8 cellular contexts compared by ENCODE assay signal in genomic region chr3:146543461-146544012, GRCh38. TPM values are rescaled to one million over a fixed set of nuclear protein-coding genes. Genes with fewer than 3 reads are reported as not detected.
DNase-seq lines count a peak whose midpoint lies in the region; ATAC-seq, FAIRE-seq and TF ChIP-seq lines count a peak whose summit lies in the region.

No MANE protein-coding gene starts in this region.

- no peak for TF ChIP-seq CTCF in epithelial cell of esophagus (IDR thresholded peaks at IDR 0.05; ENCODE audit: insufficient read depth, low read depth, low read length, missing control alignments)

- in situ Hi-C loops in SK-MEL-5 (cut with HindIII; ENCODE audit: low pct_unique_long_range_greater_than_20kb, low sequenced_read_pairs): no loop called here

- DNase-seq in A172 (ENCODE audit: low spot score) (peak; percentile 12), SK-MEL-5 (ENCODE audit: low read depth, low spot score) (peak; percentile 26), epithelial cell of esophagus (ENCODE audit: low read depth) (peak; percentile 35), HTR-8/SVneo (ENCODE audit: insufficient read length, low spot score) (no peak), NCI-H128 (lab: John Stamatoyannopoulos, UW; ENCODE audit: unreplicated experiment) (no peak)
- DNase-seq in naive thymus-derived CD8-positive, alpha-beta T cell: peak in 2 of 10 donors; percentile 10 to 20

- H3K9me3 Mint-ChIP-seq in naive thymus-derived CD8-positive, alpha-beta T cell: no peaks in the 10 kb centered on the region

- peaks cover 18 to 70% (median 56%) of the 10 kb centered on the region in 4 donors for H3K4me1 Mint-ChIP-seq in naive thymus-derived CD8-positive, alpha-beta T cell

- peak overlapping the region; percentile 92 to 98 (median 95) for H3K4me3 Mint-ChIP-seq in naive thymus-derived CD8-positive, alpha-beta T cell

- peak overlapping the region; percentile 76 for H3K4me3 ChIP-seq in epithelial cell of esophagus (ENCODE audit: low read length)

- ATAC-seq in GM18505 (IDR thresholded peaks at IDR 0.05; ENCODE audit: unreplicated experiment) (peak; percentile 3), HG03066 (IDR thresholded peaks at IDR 0.05; ENCODE audit: low read depth, unreplicated experiment) (peak; percentile 11)
- peak; percentile 17 for ATAC-seq in naive thymus-derived CD8-positive, alpha-beta T cell

- POLR2A ChIA-PET in naive thymus-derived CD8-positive, alpha-beta T cell (lab: Charles Lee): no interaction called here

- FAIRE-seq in HTR-8/SVneo (lab: Jason Lieb, UNC): no peak

- TF ChIP-seq POLR2A in GM18505 (IDR thresholded peaks at IDR 0.05; ENCODE audit: borderline replicate concordance, extremely low read depth, insufficient read depth, insufficient read length): no peak

- H3K27me3 Mint-ChIP-seq in naive thymus-derived CD8-positive, alpha-beta T cell: no peaks in the 10 kb centered on the region

- peaks cover 0 to 8% (median 0%) of the 10 kb centered on the region in 3 donors for H3K36me3 Mint-ChIP-seq in naive thymus-derived CD8-positive, alpha-beta T cell

- peak overlapping the region; percentile 49 to 94 (median 90) for H3K27ac Mint-ChIP-seq in naive thymus-derived CD8-positive, alpha-beta T cell

RNA-seq across cellular contexts. Expression of gene PLSCR1, which starts 0.9 kb away (rescaled TPM):
- 66.0 and 69.2 TPM in 2 replicates for total RNA-seq in A172 (2014; rRNA removed; shearing (Covaris generic))
- total RNA-seq in SK-MEL-5 (2014; rRNA removed; shearing (Covaris generic)): 355 and 367 TPM in 2 replicates
- polyA plus RNA-seq in SK-MEL-5 (2015; cell fraction: cytosol; rRNA removed): 308 and 323 TPM in 2 replicates
- polyA plus RNA-seq in SK-MEL-5 (2015; cell fraction: nucleus; rRNA removed): 220 and 246 TPM in 2 replicates
- total RNA-seq in naive thymus-derived CD8-positive, alpha-beta T cell: 10 to 100 TPM; 17.2 to 19.9 TPM
- polyA plus RNA-seq in naive thymus-derived CD8-positive, alpha-beta T cell: 10 to 100 TPM; 20.8 to 27.3 (median 21.5) TPM

Comparison
In these comparisons a context has a peak if more than half of its experiments do, and no peak if none do; other contexts are left out.
1. DNase-seq: peak in A172 (single experiment), SK-MEL-5 (single experiment) and epithelial cell of esophagus (single experiment); none in HTR-8/SVneo (single experiment) and NCI-H128 (single experiment).
2. Peak in every context shown above with its lines, with median percentiles within 50 percentile points of each other: ATAC-seq.